Comparison of ENCODE assay signal across 18 cellular contexts in the genomic region with DNA sequence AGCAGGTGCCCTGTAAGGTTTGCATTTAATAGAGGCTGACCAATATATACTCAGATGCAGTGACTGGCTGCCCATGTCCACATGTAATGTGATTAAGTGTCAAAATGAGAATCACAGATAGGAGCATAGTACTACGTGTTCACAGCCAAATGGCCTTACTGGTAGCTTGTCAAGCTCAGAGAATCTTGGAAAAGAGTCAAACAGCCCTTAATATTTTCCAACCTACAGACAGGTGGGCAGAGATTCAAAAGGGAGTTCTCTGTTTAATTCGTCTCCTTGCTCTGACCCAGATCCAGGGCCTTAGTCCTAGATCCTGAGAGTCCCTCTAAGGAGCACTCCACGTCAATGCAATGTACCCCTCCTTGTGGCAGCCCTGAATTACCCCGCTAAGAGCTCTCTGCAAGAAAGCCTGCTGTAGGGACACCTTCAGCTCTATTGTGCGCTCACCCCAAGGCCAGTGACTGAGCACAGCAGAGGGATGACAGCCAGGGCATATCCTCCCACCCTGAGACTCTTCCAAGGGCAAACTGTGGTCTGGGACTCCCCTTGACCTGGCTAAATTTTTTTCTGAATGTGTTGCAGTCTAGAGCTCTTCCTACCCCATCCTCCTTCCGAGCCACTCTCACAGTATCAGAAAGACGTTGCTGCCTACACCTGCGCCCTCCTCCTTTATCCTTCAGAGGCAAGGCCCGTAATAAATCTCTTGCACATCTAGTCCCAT.
DNase-seq lines count a peak whose midpoint lies in the region; ATAC-seq and TF ChIP-seq lines count a peak whose summit lies in the region.
"Had no signal": no experiment of that assay in that cellular context is flagged by ENCODE, and none has a peak within 500 bp of the region (broad histone marks: within the 10 kb centered on the region; RNA-seq: fewer than 3 reads in every experiment).

No MANE protein-coding gene starts in this region.

- H3K36me3 ChIP-seq in RWPE2 (ENCODE audit: low read depth) = no peaks in the 10 kb centered on the region
- no peaks in the 10 kb centered on the region for H3K36me3 ChIP-seq in hepatocyte (replicated peaks; ENCODE audit: insufficient read depth, low read depth)
- H3K36me3 ChIP-seq: BLaER1 had no signal

- DNase-seq in DMS79 treated with DMSO at 0.1 percent for 48 hours (lab: John Stamatoyannopoulos, UW) (peak; percentile 21), DMS79 (lab: John Stamatoyannopoulos, UW) (no peak), RWPE2 (ENCODE audit: low spot score) (no peak), hepatocyte (ENCODE audit: low spot score) (no peak), DMS153 (lab: John Stamatoyannopoulos, UW) (no peak)
- DNase-seq in stimulated activated CD8-positive, alpha-beta memory T cell treated with anti-CD3 and anti-CD28 coated beads, Interleukin-4, amount 100 ng/mL, for 48 hours = no peak
- DNase-seq: DMS 273 treated with DMSO at 0.1 percent for 48 hours, GOT3, HFFc6, KG1, NCI-H1092, NCI-H345, NCI-H526 treated with DMSO at 0.1 percent for 48 hours, PC-9 had no signal

- H3K4me1 Mint-ChIP-seq in nephron = peaks cover 39% of the 10 kb centered on the region

- H3K79me2 ChIP-seq in hepatocyte = no peaks in the 10 kb centered on the region

- no peak overlapping the region for H3K4me3 Mint-ChIP-seq in nephron
- H3K4me3 Mint-ChIP-seq: HFFc6 had no signal

- no peaks in the 10 kb centered on the region for H3K9me3 Mint-ChIP-seq in nephron
- H3K9me3 Mint-ChIP-seq: HFFc6 had no signal

- peak overlapping the region; percentile 13 to 87 (median 20) for H3K27ac Mint-ChIP-seq in nephron
- H3K27ac Mint-ChIP-seq: HFFc6 had no signal

- WGBS in hepatocyte (ENCODE audit: low lambda C conversion rate, missing lambda C conversion rate) = 80% methylated on average over 9 of the region's 9 CpGs

- H3K27me3 ChIP-seq in RWPE2 (ENCODE audit: insufficient read depth, poor library complexity, severe bottlenecking) (no peaks in the 10 kb centered on the region), hepatocyte (no peaks in the 10 kb centered on the region)
- H3K27me3 ChIP-seq: BLaER1 had no signal

- ATAC-seq in RWPE2 (ENCODE audit: low read depth) (peak; percentile 21; the same call in 1 of the 3 replicates), HG02840 (IDR thresholded peaks at IDR 0.05; ENCODE audit: low FRiP score, unreplicated experiment) (no peak)

- H3K4me1 ChIP-seq in RWPE2 (ENCODE audit: insufficient read depth, poor library complexity, severe bottlenecking) = no peaks in the 10 kb centered on the region
- H3K4me1 ChIP-seq in hepatocyte (ENCODE audit: insufficient read depth) = no peaks in the 10 kb centered on the region
- H3K4me1 ChIP-seq: BLaER1 had no signal

- H3K9me3 ChIP-seq in RWPE2 (ENCODE audit: severe bottlenecking) (no peaks in the 10 kb centered on the region), hepatocyte (ENCODE audit: low read depth) (no peaks in the 10 kb centered on the region)
- H3K9me3 ChIP-seq: BLaER1 had no signal

- no peaks in the 10 kb centered on the region for H3K9me2 ChIP-seq in hepatocyte (replicated peaks; ENCODE audit: insufficient read depth)

- peaks cover 11% of the 10 kb centered on the region for H3K36me3 Mint-ChIP-seq in nephron (ENCODE audit: low read depth)

- H3K4me3 ChIP-seq in RWPE2 (ENCODE audit: severe bottlenecking) (no peak overlapping the region), hepatocyte (no peak overlapping the region)
- H3K4me3 ChIP-seq: BLaER1, PC-9 had no signal

- H3K4me2 ChIP-seq in hepatocyte = no peak overlapping the region
- H3K4me2 ChIP-seq: BLaER1, PC-9 had no signal

- H4K20me1 ChIP-seq in hepatocyte (ENCODE audit: insufficient read depth, poor library complexity, severe bottlenecking) = no peaks in the 10 kb centered on the region
- H4K20me1 ChIP-seq: BLaER1 had no signal

- H3K27me3 Mint-ChIP-seq in nephron (ENCODE audit: low read depth) = no peaks in the 10 kb centered on the region

- TF ChIP-seq CTCF in RWPE2 (IDR thresholded peaks at IDR 0.05; ENCODE audit: poor library complexity, severe bottlenecking) (no peak), hepatocyte (IDR thresholded peaks at IDR 0.05; ENCODE audit: poor library complexity) (no peak), nephron (IDR thresholded peaks at IDR 0.05; ENCODE audit: unreplicated experiment in 3 of 3) (no peak)

- no peak overlapping the region for H3K27ac ChIP-seq in RWPE2 (ENCODE audit: poor library complexity, severe bottlenecking)
- H3K27ac ChIP-seq in hepatocyte = peak overlapping the region; percentile 12
- H3K27ac ChIP-seq: 22Rv1, BLaER1, PC-9 had no signal

- H2AFZ ChIP-seq in hepatocyte = no peak overlapping the region
- H2AFZ ChIP-seq: PC-9 had no signal
